In genomic region chr16:68244903-68245853, GRCh38 we compare ENCODE assay signal across 1 cellular context.
TF ChIP-seq lines count a peak whose summit lies in the region.

A gene with protein sequence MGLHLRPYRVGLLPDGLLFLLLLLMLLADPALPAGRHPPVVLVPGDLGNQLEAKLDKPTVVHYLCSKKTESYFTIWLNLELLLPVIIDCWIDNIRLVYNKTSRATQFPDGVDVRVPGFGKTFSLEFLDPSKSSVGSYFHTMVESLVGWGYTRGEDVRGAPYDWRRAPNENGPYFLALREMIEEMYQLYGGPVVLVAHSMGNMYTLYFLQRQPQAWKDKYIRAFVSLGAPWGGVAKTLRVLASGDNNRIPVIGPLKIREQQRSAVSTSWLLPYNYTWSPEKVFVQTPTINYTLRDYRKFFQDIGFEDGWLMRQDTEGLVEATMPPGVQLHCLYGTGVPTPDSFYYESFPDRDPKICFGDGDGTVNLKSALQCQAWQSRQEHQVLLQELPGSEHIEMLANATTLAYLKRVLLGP (plus strand): TSS chr16:68245373. CDS start chr16:68245427, 54 bp downstream.

TF ChIP-seq in K562, 482 proteins besides CTCF, POLR2A, EP300 and RAD21 (continued from another document and continues in another):
- TF ChIP-seq, protein P1, sequence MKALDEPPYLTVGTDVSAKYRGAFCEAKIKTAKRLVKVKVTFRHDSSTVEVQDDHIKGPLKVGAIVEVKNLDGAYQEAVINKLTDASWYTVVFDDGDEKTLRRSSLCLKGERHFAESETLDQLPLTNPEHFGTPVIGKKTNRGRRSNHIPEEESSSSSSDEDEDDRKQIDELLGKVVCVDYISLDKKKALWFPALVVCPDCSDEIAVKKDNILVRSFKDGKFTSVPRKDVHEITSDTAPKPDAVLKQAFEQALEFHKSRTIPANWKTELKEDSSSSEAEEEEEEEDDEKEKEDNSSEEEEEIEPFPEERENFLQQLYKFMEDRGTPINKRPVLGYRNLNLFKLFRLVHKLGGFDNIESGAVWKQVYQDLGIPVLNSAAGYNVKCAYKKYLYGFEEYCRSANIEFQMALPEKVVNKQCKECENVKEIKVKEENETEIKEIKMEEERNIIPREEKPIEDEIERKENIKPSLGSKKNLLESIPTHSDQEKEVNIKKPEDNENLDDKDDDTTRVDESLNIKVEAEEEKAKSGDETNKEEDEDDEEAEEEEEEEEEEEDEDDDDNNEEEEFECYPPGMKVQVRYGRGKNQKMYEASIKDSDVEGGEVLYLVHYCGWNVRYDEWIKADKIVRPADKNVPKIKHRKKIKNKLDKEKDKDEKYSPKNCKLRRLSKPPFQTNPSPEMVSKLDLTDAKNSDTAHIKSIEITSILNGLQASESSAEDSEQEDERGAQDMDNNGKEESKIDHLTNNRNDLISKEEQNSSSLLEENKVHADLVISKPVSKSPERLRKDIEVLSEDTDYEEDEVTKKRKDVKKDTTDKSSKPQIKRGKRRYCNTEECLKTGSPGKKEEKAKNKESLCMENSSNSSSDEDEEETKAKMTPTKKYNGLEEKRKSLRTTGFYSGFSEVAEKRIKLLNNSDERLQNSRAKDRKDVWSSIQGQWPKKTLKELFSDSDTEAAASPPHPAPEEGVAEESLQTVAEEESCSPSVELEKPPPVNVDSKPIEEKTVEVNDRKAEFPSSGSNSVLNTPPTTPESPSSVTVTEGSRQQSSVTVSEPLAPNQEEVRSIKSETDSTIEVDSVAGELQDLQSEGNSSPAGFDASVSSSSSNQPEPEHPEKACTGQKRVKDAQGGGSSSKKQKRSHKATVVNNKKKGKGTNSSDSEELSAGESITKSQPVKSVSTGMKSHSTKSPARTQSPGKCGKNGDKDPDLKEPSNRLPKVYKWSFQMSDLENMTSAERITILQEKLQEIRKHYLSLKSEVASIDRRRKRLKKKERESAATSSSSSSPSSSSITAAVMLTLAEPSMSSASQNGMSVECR (CRISPR knock-in tag; IDR thresholded peaks at IDR 0.05): peak; percentile 65
- TF ChIP-seq FOXJ3 (CRISPR knock-in tag; IDR thresholded peaks at IDR 0.05) (no peak), GATA2 (CRISPR knock-in tag; IDR thresholded peaks at IDR 0.05) (no peak; the same call in 1 of the 2 replicates), ZNF764 (CRISPR knock-in tag; IDR thresholded peaks at IDR 0.05; ENCODE audit: low read depth) (0 out of 2 replicates have a peak, but pooled peaks have one; percentile 43), RBM39 (optimal IDR thresholded peaks at IDR 0.05; ENCODE audit: low read depth, low read length) (no peak), ZNF695 (CRISPR knock-in tag; IDR thresholded peaks at IDR 0.05) (no peak), KDM4B (IDR thresholded peaks at IDR 0.05; ENCODE audit: borderline replicate concordance in 2 of 2, low read depth in 1 of 2) (peak in 1 of 2 experiments; percentile 56; a peak in 1 of 4 replicates), BCL6 (CRISPR knock-in tag; IDR thresholded peaks at IDR 0.05) (no peak), TSHZ1 (CRISPR knock-in tag; IDR thresholded peaks at IDR 0.05) (no peak), VEZF1 (CRISPR knock-in tag; IDR thresholded peaks at IDR 0.05) (peak; percentile 85), PYGO2 (tag; IDR thresholded peaks at IDR 0.05) (no peak), MEF2D (tag; conservative IDR thresholded peaks at IDR 0.05; ENCODE audit: low read depth) (no peak), HMBOX1 (IDR thresholded peaks at IDR 0.05) (no peak), TAF1 (IDR thresholded peaks at IDR 0.05; ENCODE audit: control insufficient read depth, extremely low read depth, insufficient read depth, low read length, severe bottlenecking) (peak; percentile 43), CREM (IDR thresholded peaks at IDR 0.05; ENCODE audit: low read depth) (peak; percentile 83), MLX (CRISPR knock-in tag; conservative IDR thresholded peaks at IDR 0.05) (no peak), ZBTB7A (IDR thresholded peaks at IDR 0.05; ENCODE audit: borderline replicate concordance, control insufficient read depth, low read depth, low read length) (peak; percentile 94), PTTG1 (tag; IDR thresholded peaks at IDR 0.05; ENCODE audit: low read depth) (no peak), PTBP1 (IDR thresholded peaks at IDR 0.05; ENCODE audit: low read depth, low read length) (no peak), ZFP1 (CRISPR knock-in tag; IDR thresholded peaks at IDR 0.05) (no peak), MAFK (IDR thresholded peaks at IDR 0.05; ENCODE audit: low read length) (0 out of 2 replicates have a peak, but pooled peaks have one; percentile 2), CEBPB (tag; IDR thresholded peaks at IDR 0.05) (peak; percentile 25; the same call in 1 of the 2 replicates), CBX1 (IDR thresholded peaks at IDR 0.05; ENCODE audit: low read depth) (no peak), ZNF263 (CRISPR knock-in tag; IDR thresholded peaks at IDR 0.05; ENCODE audit: borderline replicate concordance) (0 out of 2 replicates have a peak, but pooled peaks have one; percentile 32), XRCC4 (IDR thresholded peaks at IDR 0.05; ENCODE audit: extremely low read depth, insufficient read depth, insufficient read length) (no peak), ZNF197 (CRISPR knock-in tag; IDR thresholded peaks at IDR 0.05; ENCODE audit: low read depth) (no peak), PHF8 (IDR thresholded peaks at IDR 0.05; ENCODE audit: borderline replicate concordance, low read length) (peak; percentile 75; the same call in 1 of the 2 replicates), CREB3L1 (IDR thresholded peaks at IDR 0.05; ENCODE audit: borderline replicate concordance, low read depth) (no peak), HMG20B (CRISPR knock-in tag; IDR thresholded peaks at IDR 0.05) (no peak), NR2C1 (IDR thresholded peaks at IDR 0.05) (peak; percentile 83), NR2C1 (tag; IDR thresholded peaks at IDR 0.05) (peak; percentile 79), CXXC5 (CRISPR knock-in tag; IDR thresholded peaks at IDR 0.05) (peak; percentile 99), TCF7L2 (IDR thresholded peaks at IDR 0.05; ENCODE audit: low read depth, low read length) (no peak), ZNF165 (CRISPR knock-in tag; IDR thresholded peaks at IDR 0.05; ENCODE audit: borderline replicate concordance) (no peak), HDAC3 (IDR thresholded peaks at IDR 0.05; ENCODE audit: borderline replicate concordance, partially characterized antibody) (no peak), FOXK2 (conservative IDR thresholded peaks at IDR 0.05 in 1 of 2, IDR thresholded peaks at IDR 0.05 in 1 of 2; ENCODE audit: low read depth in 2 of 2) (peak in 1 of 2 experiments; percentile 65; a peak in 2 of 4 replicates), EHMT2 (IDR thresholded peaks at IDR 0.05) (no peak), E2F4 (CRISPR knock-in tag; IDR thresholded peaks at IDR 0.05; ENCODE audit: low read depth) (0 out of 2 replicates have a peak, but pooled peaks have one; percentile 53), SOX6 (IDR thresholded peaks at IDR 0.05) (no peak), ZNF41 (CRISPR knock-in tag; conservative IDR thresholded peaks at IDR 0.05) (no peak), ETV6 (IDR thresholded peaks at IDR 0.05; ENCODE audit: borderline replicate concordance in 1 of 2, low read depth in 2 of 2, low read length in 1 of 2) (no peak), ETV6 (CRISPR knock-in tag; IDR thresholded peaks at IDR 0.05; ENCODE audit: borderline replicate concordance) (no peak)
- TF ChIP-seq, protein P2, sequence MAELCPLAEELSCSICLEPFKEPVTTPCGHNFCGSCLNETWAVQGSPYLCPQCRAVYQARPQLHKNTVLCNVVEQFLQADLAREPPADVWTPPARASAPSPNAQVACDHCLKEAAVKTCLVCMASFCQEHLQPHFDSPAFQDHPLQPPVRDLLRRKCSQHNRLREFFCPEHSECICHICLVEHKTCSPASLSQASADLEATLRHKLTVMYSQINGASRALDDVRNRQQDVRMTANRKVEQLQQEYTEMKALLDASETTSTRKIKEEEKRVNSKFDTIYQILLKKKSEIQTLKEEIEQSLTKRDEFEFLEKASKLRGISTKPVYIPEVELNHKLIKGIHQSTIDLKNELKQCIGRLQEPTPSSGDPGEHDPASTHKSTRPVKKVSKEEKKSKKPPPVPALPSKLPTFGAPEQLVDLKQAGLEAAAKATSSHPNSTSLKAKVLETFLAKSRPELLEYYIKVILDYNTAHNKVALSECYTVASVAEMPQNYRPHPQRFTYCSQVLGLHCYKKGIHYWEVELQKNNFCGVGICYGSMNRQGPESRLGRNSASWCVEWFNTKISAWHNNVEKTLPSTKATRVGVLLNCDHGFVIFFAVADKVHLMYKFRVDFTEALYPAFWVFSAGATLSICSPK (IDR thresholded peaks at IDR 0.05; ENCODE audit: borderline replicate concordance): no peak
- TF ChIP-seq, protein P3, sequence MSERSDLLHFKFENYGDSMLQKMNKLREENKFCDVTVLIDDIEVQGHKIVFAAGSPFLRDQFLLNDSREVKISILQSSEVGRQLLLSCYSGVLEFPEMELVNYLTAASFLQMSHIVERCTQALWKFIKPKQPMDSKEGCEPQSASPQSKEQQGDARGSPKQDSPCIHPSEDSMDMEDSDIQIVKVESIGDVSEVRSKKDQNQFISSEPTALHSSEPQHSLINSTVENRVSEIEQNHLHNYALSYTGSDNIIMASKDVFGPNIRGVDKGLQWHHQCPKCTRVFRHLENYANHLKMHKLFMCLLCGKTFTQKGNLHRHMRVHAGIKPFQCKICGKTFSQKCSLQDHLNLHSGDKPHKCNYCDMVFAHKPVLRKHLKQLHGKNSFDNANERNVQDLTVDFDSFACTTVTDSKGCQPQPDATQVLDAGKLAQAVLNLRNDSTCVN (CRISPR knock-in tag; IDR thresholded peaks at IDR 0.05): no peak
